Comparison of ENCODE assay signal across 17 cellular contexts in genomic region chrX:125289209-125289608, GRCh38. TPM values are rescaled to one million over a fixed set of nuclear protein-coding genes. Genes with fewer than 3 reads are reported as not detected.
"Had no signal": no experiment of that assay in that cellular context is flagged by ENCODE, and none has a peak within 500 bp of the region (broad histone marks: within the 10 kb centered on the region; RNA-seq: fewer than 3 reads in every experiment).

No MANE protein-coding gene starts in this region.

- H3K9me3 ChIP-seq: left ventricle myocardium inferior, thyroid gland had no signal

- ATAC-seq: activated T-cell treated with anti-CD3 and anti-CD28 coated beads, Interleukin-2, amount 50 U/mL, for 72 hours; foreskin keratinocyte; right cardiac atrium; stimulated activated effector memory CD8-positive, alpha-beta T cell treated with anti-CD3 and anti-CD28 coated beads, Interleukin-12 subunit alpha, Interleukin-12 subunit beta, amount 100 ng/mL, for 72 hours had no signal

- H3K4me3 ChIP-seq: left ventricle myocardium inferior, smooth muscle cell, thyroid gland had no signal

- H3K27me3 ChIP-seq: foreskin keratinocyte, thyroid gland had no signal

- H3K4me1 ChIP-seq: foreskin keratinocyte, left ventricle myocardium inferior, thyroid gland had no signal

- H3K36me3 ChIP-seq: left ventricle myocardium inferior, thyroid gland had no signal

- DNase-seq: activated CD4-positive, alpha-beta T cell treated with anti-CD3 and anti-CD28 coated beads, Interleukin-2, amount 50 U/mL, for 48 hours; activated CD4-positive, CD25-positive, alpha-beta regulatory T cell treated with anti-CD3 and anti-CD28 coated beads, Interleukin-2, amount 50 U/mL, for 72 hours; activated gamma-delta T cell treated with Interleukin-2 at 50 U/mL for 16 hours; activated T-cell treated with anti-CD3 and anti-CD28 coated beads, Interleukin-2, amount 50 U/mL, for 72 hours; endodermal cell; foreskin keratinocyte; head of caudate nucleus; islet precursor cell; left ventricle myocardium inferior; nucleus accumbens; right cardiac atrium; thyroid gland had no signal

- H3K27ac ChIP-seq: foreskin keratinocyte, left ventricle myocardium inferior, thyroid gland had no signal

RNA-seq across cellular contexts. Expression of gene TEX13C, which starts 30.5 kb away (rescaled TPM):
- total RNA-seq: activated T-cell treated with anti-CD3 and anti-CD28 coated beads, Interleukin-2, amount 50 U/mL, for 72 hours; endodermal cell; foreskin keratinocyte; left ventricle myocardium inferior; natural killer cell treated with Interleukin-12 subunit alpha and Interleukin-12 subunit beta and Interleukin-15 and Interleukin-18, amount 100 ng/mL, for 72 hours; posterior vena cava; right cardiac atrium; smooth muscle cell had no signal
- polyA plus RNA-seq: esophagus, foreskin keratinocyte, right cardiac atrium, smooth muscle cell had no signal
